Comparison of ENCODE assay signal across 28 cellular contexts in genomic region chr14:62866376-62866775, GRCh38.
"Had no signal": no experiment of that assay in that cellular context is flagged by ENCODE, and none has a peak within 500 bp of the region (broad histone marks: within the 10 kb centered on the region; RNA-seq: fewer than 3 reads in every experiment).

No MANE protein-coding gene starts in this region.

- H3K27me3 ChIP-seq: colonic mucosa, dorsolateral prefrontal cortex, esophagus muscularis mucosa, esophagus squamous epithelium, foreskin keratinocyte, gastrocnemius medialis, gastroesophageal sphincter, heart left ventricle, heart right ventricle had no signal

- H3K36me3 ChIP-seq: colonic mucosa, esophagus muscularis mucosa, esophagus squamous epithelium, gastrocnemius medialis, gastroesophageal sphincter, heart left ventricle, heart right ventricle had no signal

- H3K4me1 ChIP-seq: colonic mucosa, esophagus muscularis mucosa, esophagus squamous epithelium, foreskin keratinocyte, gastrocnemius medialis, gastroesophageal sphincter, heart left ventricle, heart right ventricle had no signal

- H3K4me3 ChIP-seq: colonic mucosa, coronary artery, dorsolateral prefrontal cortex, esophagus muscularis mucosa, esophagus squamous epithelium, gastrocnemius medialis, gastroesophageal sphincter, heart left ventricle, heart right ventricle had no signal

- FAIRE-seq: colon, endometrium, endothelial cell of umbilical vein, frontal cortex had no signal

- H3K9me3 ChIP-seq: colonic mucosa, esophagus muscularis mucosa, esophagus squamous epithelium, gastrocnemius medialis, gastroesophageal sphincter had no signal

- ATAC-seq: effector memory CD8-positive, alpha-beta T cell; esophagus mucosa; foreskin keratinocyte; gastrocnemius medialis; gastroesophageal sphincter; heart left ventricle; heart right ventricle had no signal

- DNase-seq: colonic mucosa; cortex of kidney; dermis blood vessel endothelial cell; dorsolateral prefrontal cortex; effector CD4-positive, alpha-beta T cell; effector CD8-positive, alpha-beta T cell; effector memory CD4-positive, alpha-beta T cell; effector memory CD8-positive, alpha-beta T cell; endodermal cell; erythroblast; esophagus squamous epithelium; foreskin fibroblast; foreskin keratinocyte; foreskin melanocyte; gastrocnemius medialis; glutamatergic neuron; head of caudate nucleus; heart left ventricle; heart right ventricle had no signal

- H3K27ac ChIP-seq: colonic mucosa, coronary artery, dorsolateral prefrontal cortex, epithelial cell of prostate, esophagus muscularis mucosa, esophagus squamous epithelium, foreskin keratinocyte, gastrocnemius medialis, gastroesophageal sphincter, heart left ventricle, heart right ventricle had no signal
